1 cellular context compared by ENCODE assay signal in genomic region chr6:1527098-1527497, GRCh38.
TF ChIP-seq lines count a peak whose summit lies in the region.

No MANE protein-coding gene starts in this region.

TF ChIP-seq in HEK293, 187 proteins besides CTCF, POLR2A, EP300 and RAD21 (continued from another document):
- TF ChIP-seq ZBTB49 (tag by site-specific recombination; IDR thresholded peaks at IDR 0.05; ENCODE audit: low read depth), result no peak
- no peak for TF ChIP-seq ZNF169 (tag by site-specific recombination; IDR thresholded peaks at IDR 0.05)
- TF ChIP-seq ZNF768 (tag by site-specific recombination; IDR thresholded peaks at IDR 0.05), result no peak
- TF ChIP-seq ZNF16 (tag by site-specific recombination; IDR thresholded peaks at IDR 0.05; ENCODE audit: low read depth), result no peak
